ENCODE assay signal across 26 cellular contexts in the genomic region with DNA sequence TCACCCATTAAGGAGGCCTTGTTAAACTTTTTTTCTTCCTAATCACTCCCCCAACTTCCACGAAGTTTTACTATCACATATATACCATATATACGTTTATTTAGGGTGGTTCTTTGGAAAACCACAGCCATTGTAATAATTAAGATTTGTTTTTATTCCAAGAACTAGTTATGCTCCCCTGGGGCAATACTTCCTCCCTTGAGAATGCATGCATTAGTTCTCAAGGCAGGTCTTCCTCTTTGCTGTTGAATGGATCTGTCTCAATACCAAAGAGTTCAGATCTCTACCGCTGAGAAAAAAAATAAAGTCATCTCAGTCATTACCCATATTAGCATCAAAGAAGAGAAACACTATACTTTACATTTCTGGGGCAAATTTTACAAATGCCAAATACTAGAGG.
"Had no signal": no experiment of that assay in that cellular context is flagged by ENCODE, and none has a peak within 500 bp of the region (broad histone marks: within the 10 kb centered on the region; RNA-seq: fewer than 3 reads in every experiment).

No MANE protein-coding gene starts in this region.

- H3K27me3 Mint-ChIP-seq: effector memory CD8-positive, alpha-beta T cell; naive B cell; natural killer cell treated with Interleukin-12 subunit alpha and Interleukin-12 subunit beta and Interleukin-15 and Interleukin-18, amount 100 ng/mL, for 72 hours; stimulated activated naive B cell treated with anti-CD40 and anti-IgM and Interleukin-4, amounts not matched to agents 10 μg/mL and 1 μg/mL and 100 μg/mL, for 72 hours; stimulated activated naive CD8-positive, alpha-beta T cell treated with anti-CD3 and anti-CD28 coated beads, Interleukin-15, Interleukin-2, amounts not matched to agents 100 ng/mL and 50 ng/mL, for 24 hours had no signal

- H3K36me3 ChIP-seq: esophagus squamous epithelium, heart right ventricle, left lung, neutrophil, pancreas, right lobe of liver, thoracic aorta, tibial nerve, upper lobe of left lung had no signal

- H3K9me3 Mint-ChIP-seq: mesothelial cell of epicardium; neural crest cell; stimulated activated naive B cell treated with anti-CD40 and anti-IgM and Interleukin-4, amounts not matched to agents 10 μg/mL and 1 μg/mL and 100 μg/mL, for 72 hours had no signal

- H3K9me3 ChIP-seq: esophagus squamous epithelium, heart right ventricle, mucosa of descending colon, neutrophil, pancreas, right lobe of liver, thoracic aorta, tibial nerve, upper lobe of left lung had no signal

- H3K4me3 Mint-ChIP-seq: effector memory CD8-positive, alpha-beta T cell; mesothelial cell of epicardium; naive B cell; natural killer cell treated with Interleukin-12 subunit alpha and Interleukin-12 subunit beta and Interleukin-15 and Interleukin-18, amount 100 ng/mL, for 72 hours; neural crest cell; stimulated activated naive B cell treated with anti-CD40 and anti-IgM and Interleukin-4, amounts not matched to agents 10 μg/mL and 1 μg/mL and 100 μg/mL, for 72 hours; stimulated activated naive CD8-positive, alpha-beta T cell treated with anti-CD3 and anti-CD28 coated beads, Interleukin-15, Interleukin-2, amounts not matched to agents 100 ng/mL and 50 ng/mL, for 24 hours had no signal

- H3K4me1 Mint-ChIP-seq: naive B cell; stimulated activated naive B cell treated with anti-CD40 and anti-IgM and Interleukin-4, amounts not matched to agents 10 μg/mL and 1 μg/mL and 100 μg/mL, for 72 hours had no signal

- H3K36me3 Mint-ChIP-seq: mesothelial cell of epicardium; naive B cell; natural killer cell treated with Interleukin-12 subunit alpha and Interleukin-12 subunit beta and Interleukin-15 and Interleukin-18, amount 100 ng/mL, for 72 hours; stimulated activated naive B cell treated with anti-CD40 and anti-IgM and Interleukin-4, amounts not matched to agents 10 μg/mL and 1 μg/mL and 100 μg/mL, for 72 hours had no signal

- H3K4me1 ChIP-seq: esophagus squamous epithelium, heart right ventricle, left lung, right lobe of liver, upper lobe of left lung had no signal

- H3K27ac Mint-ChIP-seq: effector memory CD8-positive, alpha-beta T cell; mesothelial cell of epicardium; naive B cell; natural killer cell treated with Interleukin-12 subunit alpha and Interleukin-12 subunit beta and Interleukin-15 and Interleukin-18, amount 100 ng/mL, for 72 hours; stimulated activated naive B cell treated with anti-CD40 and anti-IgM and Interleukin-4, amounts not matched to agents 10 μg/mL and 1 μg/mL and 100 μg/mL, for 72 hours; stimulated activated naive CD8-positive, alpha-beta T cell treated with anti-CD3 and anti-CD28 coated beads, Interleukin-15, Interleukin-2, amounts not matched to agents 100 ng/mL and 50 ng/mL, for 24 hours had no signal

- DNase-seq: effector memory CD8-positive, alpha-beta T cell; erythroblast; esophagus squamous epithelium; foreskin melanocyte; glutamatergic neuron; heart right ventricle; hippocampal formation; left cardiac atrium; left lung; mesenchymal stem cell; mucosa of descending colon; naive B cell; pancreas; right lobe of liver; small intestine; stimulated activated CD4-positive, alpha-beta T cell treated with anti-CD3 and anti-CD28 coated beads, Interleukin-15, amount 100 ng/mL, for 24 hours; stimulated activated CD4-positive, alpha-beta T cell treated with anti-CD3 and anti-CD28 coated beads, Interleukin-2, amount 100 ng/mL, for 48 hours; stimulated activated naive B cell treated with anti-CD40 and anti-IgM and Interleukin-4, amounts not matched to agents 10 μg/mL and 1 μg/mL and 100 μg/mL, for 72 hours; upper lobe of left lung had no signal

- H3K27me3 ChIP-seq: esophagus squamous epithelium, heart right ventricle, left lung, neutrophil, pancreas, right lobe of liver, tibial nerve, upper lobe of left lung had no signal

- H3K4me3 ChIP-seq: esophagus squamous epithelium, heart right ventricle, left lung, mucosa of descending colon, pancreas, right lobe of liver, thoracic aorta, tibial nerve, upper lobe of left lung had no signal

- H3K27ac ChIP-seq: esophagus squamous epithelium, heart right ventricle, left lung, neutrophil, pancreas, right lobe of liver, thoracic aorta, tibial nerve, upper lobe of left lung had no signal

- ATAC-seq: effector memory CD8-positive, alpha-beta T cell; heart right ventricle; left cardiac atrium; left lung; mucosa of descending colon; natural killer cell treated with Interleukin-12 subunit alpha and Interleukin-12 subunit beta and Interleukin-15 and Interleukin-18, amount 100 ng/mL, for 72 hours; pancreas; right lobe of liver; stimulated activated naive B cell treated with anti-CD40 and anti-IgM and Interleukin-4, amounts not matched to agents 10 μg/mL and 1 μg/mL and 100 μg/mL, for 72 hours had no signal
